In genomic region chr7:99741438-99741795, GRCh38 we compare ENCODE assay signal across 29 cellular contexts. TPM values are rescaled to one million over a fixed set of nuclear protein-coding genes. Genes with fewer than 3 reads are reported as not detected.
"Had no signal": no experiment of that assay in that cellular context is flagged by ENCODE, and none has a peak within 500 bp of the region (broad histone marks: within the 10 kb centered on the region; RNA-seq: fewer than 3 reads in every experiment).

No MANE protein-coding gene starts in this region.

- H3K36me3 ChIP-seq: brain microvascular endothelial cell, neural progenitor cell, sigmoid colon, thoracic aorta, upper lobe of left lung had no signal

- H3K4me1 Mint-ChIP-seq: activated B cell treated with CpG ODN at 0.5 μM for 24 hours; activated naive CD4-positive, alpha-beta T cell treated with anti-CD3 and anti-CD28 coated beads, Interleukin-2, amount 50 U/mL, for 24 hours; central memory CD8-positive, alpha-beta T cell; memory B cell; naive B cell; neural progenitor cell had no signal

- H3K36me3 Mint-ChIP-seq: neural progenitor cell had no signal

- H3K4me3 Mint-ChIP-seq: activated B cell treated with CpG ODN at 0.5 μM for 24 hours; activated CD4-positive, alpha-beta memory T cell treated with anti-CD3 and anti-CD28 coated beads for 36 hours; activated CD8-positive, alpha-beta memory T cell treated with anti-CD3 and anti-CD28 coated beads, Interleukin-2, amount 10 ng/mL, durations not matched to agents 7 days and 5 days; activated naive CD4-positive, alpha-beta T cell treated with anti-CD3 and anti-CD28 coated beads, Interleukin-2, amount 50 U/mL, for 24 hours; central memory CD8-positive, alpha-beta T cell; memory B cell; naive B cell; neural progenitor cell had no signal

- H3K9me3 Mint-ChIP-seq: central memory CD8-positive, alpha-beta T cell had no signal

- H3K4me2 ChIP-seq: neural progenitor cell had no signal

- H3K27ac Mint-ChIP-seq: activated B cell treated with CpG ODN at 0.5 μM for 24 hours; activated CD8-positive, alpha-beta memory T cell treated with anti-CD3 and anti-CD28 coated beads, Interleukin-2, amount 10 ng/mL, durations not matched to agents 7 days and 5 days; activated naive CD4-positive, alpha-beta T cell treated with anti-CD3 and anti-CD28 coated beads, Interleukin-2, amount 50 U/mL, for 24 hours; neural progenitor cell had no signal

- H3K27me3 Mint-ChIP-seq: activated naive CD4-positive, alpha-beta T cell treated with anti-CD3 and anti-CD28 coated beads, Interleukin-2, amount 50 U/mL, for 24 hours had no signal

- H3K4me3 ChIP-seq: neural progenitor cell, sigmoid colon, thoracic aorta, upper lobe of left lung had no signal

- H2AFZ ChIP-seq: neural progenitor cell had no signal

- ATAC-seq: activated CD8-positive, alpha-beta memory T cell treated with anti-CD3 and anti-CD28 coated beads, Interleukin-2, amount 10 ng/mL, durations not matched to agents 7 days and 5 days; esophagus mucosa; left ventricle myocardium superior had no signal

- H3K27me3 ChIP-seq: neural progenitor cell, sigmoid colon, upper lobe of left lung had no signal

- H3K27ac ChIP-seq: brain microvascular endothelial cell, neural progenitor cell, sigmoid colon, thoracic aorta had no signal

- DNase-seq: activated B cell treated with CpG ODN at 0.5 μM for 24 hours; activated CD4-positive, alpha-beta memory T cell treated with anti-CD3 and anti-CD28 coated beads for 36 hours; activated CD4-positive, alpha-beta T cell treated with anti-CD3 and anti-CD28 coated beads for 4 hours; activated CD8-positive, alpha-beta memory T cell treated with anti-CD3 and anti-CD28 coated beads, Interleukin-2, amount 10 ng/mL, durations not matched to agents 7 days and 5 days; activated gamma-delta T cell treated with Interleukin-2 at 50 U/mL for 16 hours; activated T-cell treated with anti-CD3 and anti-CD28 coated beads for 4 hours; aorta; brain microvascular endothelial cell; effector memory CD4-positive, alpha-beta T cell; foreskin melanocyte; hypothalamus; left ventricle myocardium superior; naive B cell; posterior cingulate gyrus; sigmoid colon; stimulated activated CD4-positive, alpha-beta T cell treated with anti-CD3 and anti-CD28 coated beads, Interleukin-2, amount 100 ng/mL, for 48 hours; stimulated activated naive CD4-positive, alpha-beta T cell; T-helper 9 cell; upper lobe of left lung had no signal

- H3K4me1 ChIP-seq: neural progenitor cell, sigmoid colon had no signal

- H3K9me3 ChIP-seq: sigmoid colon, thoracic aorta, upper lobe of left lung had no signal

RNA-seq across cellular contexts. Expression of gene CYP3A7, which starts 6.4 kb away (rescaled TPM):
- total RNA-seq: activated B cell treated with CpG ODN at 0.5 μM for 24 hours; activated CD4-positive, alpha-beta memory T cell treated with anti-CD3 and anti-CD28 coated beads for 36 hours; activated CD8-positive, alpha-beta memory T cell treated with anti-CD3 and anti-CD28 coated beads, Interleukin-2, amount 10 ng/mL, durations not matched to agents 7 days and 5 days; aorta; dermis microvascular lymphatic vessel endothelial cell; esophagus mucosa; left ventricle myocardium superior; mononuclear cell; renal cortical epithelial cell; T-helper 1 cell treated with Interleukin-12 subunit alpha and Interleukin-12 subunit beta and Interleukin-4 antibody, amounts not matched to agents 30 ng/mL and 1 ng/mL, for 36 hours; thoracic aorta had no signal

RNA-seq across cellular contexts. Expression of gene CYP3A4, which starts 42.6 kb away (rescaled TPM):
- total RNA-seq: activated B cell treated with CpG ODN at 0.5 μM for 24 hours; activated CD4-positive, alpha-beta memory T cell treated with anti-CD3 and anti-CD28 coated beads for 36 hours; activated CD8-positive, alpha-beta memory T cell treated with anti-CD3 and anti-CD28 coated beads, Interleukin-2, amount 10 ng/mL, durations not matched to agents 7 days and 5 days; aorta; dermis microvascular lymphatic vessel endothelial cell; left ventricle myocardium superior; mononuclear cell; renal cortical epithelial cell; sigmoid colon; T-helper 1 cell treated with Interleukin-12 subunit alpha and Interleukin-12 subunit beta and Interleukin-4 antibody, amounts not matched to agents 30 ng/mL and 1 ng/mL, for 36 hours; thoracic aorta had no signal
